8 cellular contexts compared by ENCODE assay signal in the genomic region with DNA sequence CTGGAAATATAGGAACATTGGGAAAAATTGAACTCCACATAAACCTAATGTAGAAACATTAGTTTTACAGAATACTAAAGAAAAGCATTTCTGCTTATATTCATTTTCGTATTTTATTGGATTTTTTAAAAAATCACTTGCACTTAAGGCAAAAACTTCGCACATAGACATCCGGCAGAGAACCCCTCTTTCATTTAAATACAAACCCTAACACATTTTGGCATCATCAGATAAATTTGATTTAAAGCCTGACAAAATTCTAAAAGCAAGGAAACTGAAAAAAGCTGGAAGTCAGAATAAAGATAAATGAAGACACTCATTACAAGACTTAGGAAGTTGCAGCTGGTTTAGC. TPM values are rescaled to one million over a fixed set of nuclear protein-coding genes. Genes with fewer than 3 reads are reported as not detected.
DNase-seq lines count a peak whose midpoint lies in the region; ATAC-seq, FAIRE-seq and TF ChIP-seq lines count a peak whose summit lies in the region.

No MANE protein-coding gene starts in this region.

- BruUV-seq in HCT116 (replicated peaks; lab: Mats Ljungman, UMichigan) = no TSS peak

- peaks cover 17% of the 10 kb centered on the region for H3K4me1 ChIP-seq in ACC112 (ENCODE audit: control insufficient read depth, insufficient read depth, low read length, unreplicated experiment)
- H3K4me1 ChIP-seq in HCT116 (ENCODE audit: control insufficient read depth in 1 of 2, insufficient read depth in 2 of 2, low read length in 2 of 2) = peaks cover 3 to 10% of the 10 kb centered on the region in 2 experiments; a peak in 2 of 4 replicates
- H3K4me1 ChIP-seq in pancreas = peaks cover 8 to 24% (median 9%) of the 10 kb centered on the region in 3 donors

- H4K20me1 ChIP-seq in HCT116 (ENCODE audit: insufficient read depth) = no peaks in the 10 kb centered on the region

- no peak for TF ChIP-seq POLR2A in HCT116 (IDR thresholded peaks at IDR 0.05; ENCODE audit: borderline replicate concordance, extremely low read depth, insufficient read depth, insufficient read length)

- ATAC-seq in HCT116 = no peak
- no peak for ATAC-seq in activated T-helper 17 cell treated with anti-CD3 and anti-CD28 coated beads, Interleukin-2, amount 50 U/mL, for 72 hours (replicated peaks)
- ATAC-seq in naive B cell (ENCODE audit: low read depth in 2 of 2) = no peak
- no peak for ATAC-seq in pancreas

- peak overlapping the region; percentile 51 for H3K4me2 ChIP-seq in HCT116 (ENCODE audit: low read length)

- no peak overlapping the region for H3K9ac ChIP-seq in HCT116 (ENCODE audit: low read length)

- peak overlapping the region; percentile 90 for H3K27ac Mint-ChIP-seq in activated T-helper 17 cell treated with anti-CD3 and anti-CD28 coated beads, Interleukin-2, amount 50 U/mL, for 72 hours
- peak overlapping the region in 3 of 6 donors; percentile 93 to 96 (median 95) for H3K27ac Mint-ChIP-seq in naive B cell

- intact Hi-C loops in HCT116 (cut with micrococcal nuclease) (no loop called here), pancreas (cut with DNase I) (no loop called here)

- FAIRE-seq in pancreas (lab: Jason Lieb, UNC) = no peak

- H3K36me3 ChIP-seq in ACC112 (ENCODE audit: insufficient read depth, low read length) (no peaks in the 10 kb centered on the region), HCT116 (ENCODE audit: control insufficient read depth in 1 of 2, insufficient read depth in 2 of 2, low read length in 2 of 2) (no peaks in the 10 kb centered on the region), pancreas (no peaks in the 10 kb centered on the region)

- no peaks in the 10 kb centered on the region for H3K9me2 ChIP-seq in HCT116 (ENCODE audit: insufficient read depth)

- peak overlapping the region; percentile 86 for H3K4me3 Mint-ChIP-seq in activated T-helper 17 cell treated with anti-CD3 and anti-CD28 coated beads, Interleukin-2, amount 50 U/mL, for 72 hours
- H3K4me3 Mint-ChIP-seq in naive B cell = peak overlapping the region in 7 of 8 donors; percentile 93 to 99 (median 97)

- no peaks in the 10 kb centered on the region for H3K27me3 Mint-ChIP-seq in activated T-helper 17 cell treated with anti-CD3 and anti-CD28 coated beads, Interleukin-2, amount 50 U/mL, for 72 hours
- H3K27me3 Mint-ChIP-seq in naive B cell = no peaks in the 10 kb centered on the region

- TF ChIP-seq CTCF in HCT116 (IDR thresholded peaks at IDR 0.05 in 2 of 3, conservative IDR thresholded peaks at IDR 0.05 in 1 of 3; ENCODE audit: borderline replicate concordance in 1 of 3, insufficient read depth in 1 of 3, low read depth in 2 of 3, low read length in 2 of 3) (no peak), pancreas (IDR thresholded peaks at IDR 0.05) (no peak)

- H3K4me1 Mint-ChIP-seq in activated T-helper 17 cell treated with anti-CD3 and anti-CD28 coated beads, Interleukin-2, amount 50 U/mL, for 72 hours = peaks cover 15% of the 10 kb centered on the region
- peaks cover 4 to 42% (median 33%) of the 10 kb centered on the region in 3 donors for H3K4me1 Mint-ChIP-seq in naive B cell

- CTCF ChIA-PET in HCT116 (lab: Charles Lee) = interaction anchor here (0.6 kb wide), 1 partner anchor 1361 kb away, joined by 9 read pairs; no protein-coding TSS in a partner anchor

- peak overlapping the region; percentile 94; the same call in 1 of the 2 replicates for H3K4me3 ChIP-seq in ACC112 (ENCODE audit: low read depth, low read length)
- peak overlapping the region; percentile 20 to 95; a peak in 2 of 4 replicates for H3K4me3 ChIP-seq in HCT116 (replicated peaks in 1 of 2; ENCODE audit: low read depth in 1 of 2, low read length in 2 of 2)
- peak overlapping the region in 2 of 4 donors; percentile 75 to 80 for H3K4me3 ChIP-seq in pancreas

- no peak for TF ChIP-seq RAD21 in HCT116 (IDR thresholded peaks at IDR 0.05; ENCODE audit: low read depth)

- no peaks in the 10 kb centered on the region for H3K36me3 Mint-ChIP-seq in activated T-helper 17 cell treated with anti-CD3 and anti-CD28 coated beads, Interleukin-2, amount 50 U/mL, for 72 hours (ENCODE audit: low read depth)
- H3K36me3 Mint-ChIP-seq in naive B cell = no peaks in the 10 kb centered on the region

- POLR2A ChIA-PET in HCT116 (lab: Charles Lee) = interaction anchor here (1.5 kb wide), 1 partner anchor 16 kb away, joined by 4 read pairs; no protein-coding TSS in a partner anchor

- H3K79me2 ChIP-seq in ACC112 (ENCODE audit: control insufficient read depth, insufficient read depth, low read length, unreplicated experiment) (peaks cover 38% of the 10 kb centered on the region), HCT116 (ENCODE audit: insufficient read depth, low read length) (peaks cover 35% of the 10 kb centered on the region)

- 61 to 64% methylated on average over 3 of the region's 3 CpGs for WGBS in pancreas, 2 donors

- RAD21 ChIA-PET in HCT116 (lab: Charles Lee; ENCODE audit: low non-redundant PET in 1 of 2, low total read pairs in 2 of 2, uncharacterized antibody in 2 of 2, unreplicated experiment in 2 of 2) = no interaction called here

- H3K9me3 Mint-ChIP-seq in activated T-helper 17 cell treated with anti-CD3 and anti-CD28 coated beads, Interleukin-2, amount 50 U/mL, for 72 hours = no peaks in the 10 kb centered on the region
- H3K9me3 Mint-ChIP-seq in naive B cell = no peaks in the 10 kb centered on the region

- H3K27ac ChIP-seq in ACC112 (ENCODE audit: low read depth, low read length) = no peak overlapping the region
- no peak overlapping the region for H3K27ac ChIP-seq in HCT116 (ENCODE audit: low read depth, low read length)
- no peak overlapping the region for H3K27ac ChIP-seq in pancreas

- H3K27me3 ChIP-seq in ACC112 (ENCODE audit: insufficient read depth, low read length) (no peaks in the 10 kb centered on the region), HCT116 (ENCODE audit: insufficient read depth, low read length) (no peaks in the 10 kb centered on the region), pancreas (no peaks in the 10 kb centered on the region)

- H3K9me3 ChIP-seq in HCT116 (ENCODE audit: control insufficient read depth in 1 of 2, insufficient read depth in 1 of 2, low read depth in 1 of 2, low read length in 2 of 2) = no peaks in the 10 kb centered on the region
- H3K9me3 ChIP-seq in pancreas = no peaks in the 10 kb centered on the region

- H2AFZ ChIP-seq in ACC112 (ENCODE audit: low read length, unreplicated experiment) = peak overlapping the region; percentile 61
- H2AFZ ChIP-seq in HCT116 (ENCODE audit: low read depth, low read length, poor library complexity, severe bottlenecking) = peak overlapping the region; percentile 98

- DNase-seq in HCT116 (ENCODE audit: low read depth, low spot score) = no peak
- no peak for DNase-seq in naive B cell
- no peak for DNase-seq in pancreas
- DNase-seq in SKM-1 treated with dmso at 0.1 percent for 144 hours (lab: John Stamatoyannopoulos, UW; ENCODE audit: unreplicated experiment) = no peak
- no peak for DNase-seq in LoVo (ENCODE audit: low spot score)
- DNase-seq in medulla oblongata (ENCODE audit: extremely low spot score) = no peak

TF ChIP-seq in HCT116, 20 proteins besides CTCF, POLR2A, EP300 and RAD21:
- 0 out of 2 replicates have a peak, but pooled peaks have one; percentile 2 for TF ChIP-seq SRF (IDR thresholded peaks at IDR 0.05; ENCODE audit: low read depth)
- TF ChIP-seq ZNF274 (IDR thresholded peaks at IDR 0.05; ENCODE audit: low read depth, low read length) = no peak
TF ChIP-seq in HCT116: peak in this region for 1.

RNA-seq across cellular contexts. Expression of gene EXOC4, which starts 0.4 kb away (rescaled TPM):
- total RNA-seq in HCT116 (2021; ENCODE audit: unreplicated experiment) (40.3 TPM), pancreas (10 to 100 TPM; 50.7 to 81.2 (median 54.3) TPM)
- 17.3 and 18.0 TPM in 2 replicates for polyA plus RNA-seq in HCT116 (2012)
- total RNA-seq in activated T-helper 17 cell treated with anti-CD3 and anti-CD28 coated beads, Interleukin-2, amount 50 U/mL, for 72 hours = 10 to 100 TPM; 53.5 to 62.3 TPM
- polyA plus RNA-seq in naive B cell (ENCODE audit: low read depth in 6 of 6) (10 to 100 TPM; 39.9 to 59.7 (median 47.2) TPM), pancreas (10 to 100 TPM; 13.4 to 14.8 TPM)
